In the genomic region with DNA sequence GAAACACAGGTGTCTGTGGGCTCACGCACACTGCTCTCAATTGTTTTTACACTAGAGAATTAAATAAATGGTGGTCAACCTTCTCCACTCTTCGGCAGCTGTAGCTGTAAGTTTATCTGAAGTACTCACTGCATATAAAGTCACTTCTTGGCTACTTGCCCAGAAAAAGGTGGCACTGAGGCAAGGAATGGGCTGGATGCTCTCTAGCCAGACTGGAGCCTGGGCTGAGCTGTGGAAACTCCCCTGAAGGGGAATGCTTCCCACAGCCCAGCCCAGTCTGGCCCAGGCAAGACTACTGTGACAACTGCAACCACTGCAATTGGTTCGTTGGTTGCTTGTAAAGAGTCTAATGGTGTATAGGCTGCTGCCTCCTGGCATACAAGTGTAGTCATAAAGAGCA, we compare ENCODE assay signal across 13 cellular contexts. TPM values are rescaled to one million over a fixed set of nuclear protein-coding genes. Genes with fewer than 3 reads are reported as not detected.
DNase-seq lines count a peak whose midpoint lies in the region; ATAC-seq, FAIRE-seq and TF ChIP-seq lines count a peak whose summit lies in the region.
"Had no signal": no experiment of that assay in that cellular context is flagged by ENCODE, and none has a peak within 500 bp of the region (broad histone marks: within the 10 kb centered on the region; RNA-seq: fewer than 3 reads in every experiment).

No MANE protein-coding gene starts in this region.

- H4K20me1 ChIP-seq in K562 (replicated peaks; ENCODE audit: control insufficient read depth, insufficient read depth, low read length) = 0 out of 2 replicates have a peak, but pooled peaks cover under 1% of the 10 kb centered on the region

- H3K9me1 ChIP-seq in K562 (ENCODE audit: control insufficient read depth, insufficient read depth, low read length) = no peaks in the 10 kb centered on the region

- FAIRE-seq in K562 (lab: Jason Lieb, UNC) = no peak
- FAIRE-seq: GM12891 had no signal

- peaks cover 27% of the 10 kb centered on the region for H3K36me3 Mint-ChIP-seq in T-helper 2 cell treated with Interferon-gamma antibody and Interleukin-4, amounts not matched to agents 5 μg/mL and 100 μg/mL, for 36 hours (ENCODE audit: low read depth)

- H3K4me1 Mint-ChIP-seq in T-helper 2 cell treated with Interferon-gamma antibody and Interleukin-4, amounts not matched to agents 5 μg/mL and 100 μg/mL, for 36 hours (ENCODE audit: low read depth) = no peaks in the 10 kb centered on the region
- H3K4me1 Mint-ChIP-seq: T-cell had no signal

- TF ChIP-seq RAD21 in K562 (CRISPR knock-in tag; conservative IDR thresholded peaks at IDR 0.05 in 1 of 2, IDR thresholded peaks at IDR 0.05 in 1 of 2) = no peak

- no peak for TF ChIP-seq EP300 in K562 (IDR thresholded peaks at IDR 0.05; ENCODE audit: low read length)

- TF ChIP-seq POLR2A in K562 (conservative IDR thresholded peaks at IDR 0.05) (no peak), right lobe of liver (IDR thresholded peaks at IDR 0.05) (no peak)

- H3K4me1 ChIP-seq in K562 (replicated peaks in 1 of 2; ENCODE audit: control insufficient read depth in 2 of 2, insufficient read depth in 2 of 2, low read length in 2 of 2) (peaks cover 0 to 5% of the 10 kb centered on the region in 2 experiments; a peak in 2 of 5 replicates), right lobe of liver (peaks cover 0 to 6% (median 1%) of the 10 kb centered on the region in 4 donors)
- H3K4me1 ChIP-seq: BLaER1 treated with 17β-estradiol and CSF1 and Interleukin-3, amounts not matched to agents 10 nM and 100 nM had no signal

- H3K27ac ChIP-seq in K562 (ENCODE audit: extremely low read depth, low read depth, low read length) (no peak overlapping the region), right lobe of liver (peak overlapping the region in 1 of 3 donors; percentile 96)
- H3K27ac ChIP-seq: BLaER1 treated with 17β-estradiol and CSF1 and Interleukin-3, amounts not matched to agents 10 nM and 100 nM had no signal

- no peak overlapping the region for H3K27ac Mint-ChIP-seq in T-helper 2 cell treated with Interferon-gamma antibody and Interleukin-4, amounts not matched to agents 5 μg/mL and 100 μg/mL, for 36 hours
- H3K27ac Mint-ChIP-seq: dendritic cell treated with granulocyte-macrophage colony-stimulating factor and Interleukin-4, amounts not matched to agents 40 ng/mL and 50 ng/mL, for 4 days; T-cell had no signal

- H3K27me3 ChIP-seq in K562 (ENCODE audit: control insufficient read depth in 2 of 2, insufficient read depth in 2 of 2, low read length in 2 of 2) (no peaks in the 10 kb centered on the region), right lobe of liver (no peaks in the 10 kb centered on the region)
- H3K27me3 ChIP-seq: BLaER1 treated with 17β-estradiol and CSF1 and Interleukin-3, amounts not matched to agents 10 nM and 100 nM had no signal

- H3K9ac ChIP-seq in K562 (ENCODE audit: insufficient read depth in 1 of 2, low read depth in 2 of 2, low read length in 2 of 2) = no peak overlapping the region
- H3K9ac ChIP-seq: BLaER1 treated with 17β-estradiol and CSF1 and Interleukin-3, amounts not matched to agents 10 nM and 100 nM had no signal

- POLR2A ChIA-PET in K562 (lab: Yijun Ruan, JAX) = interaction anchor here (0.5 to 1.3 kb wide), 4 partner anchors 9 to 139 kb away, joined by 3 to 4 read pairs (median 3); no protein-coding TSS in a partner anchor

- H3K79me2 ChIP-seq in K562 (ENCODE audit: control insufficient read depth, insufficient read depth, low read length) = no peaks in the 10 kb centered on the region

- 46% methylated on average over 3 of the region's 3 CpGs for WGBS in K562 (ENCODE audit: insufficient coverage, low coverage, missing lambda C conversion rate)
- WGBS in right lobe of liver (ENCODE audit: insufficient coverage, low coverage, low lambda C conversion rate, missing lambda C conversion rate) = 25% methylated on average over 3 of the region's 3 CpGs

- no peak overlapping the region for H2AFZ ChIP-seq in K562 (ENCODE audit: low read depth, low read length)

- TF ChIP-seq CTCF in LNCaP clone FGC (IDR thresholded peaks at IDR 0.05; ENCODE audit: control insufficient read depth, extremely low read depth, insufficient read depth) (no peak), K562 (IDR thresholded peaks at IDR 0.05 in 2 of 3, conservative IDR thresholded peaks at IDR 0.05 in 1 of 3; ENCODE audit: insufficient read depth in 2 of 3, low read depth in 1 of 3, low read length in 3 of 3) (no peak), right lobe of liver (IDR thresholded peaks at IDR 0.05) (no peak)

- H3K9me3 ChIP-seq in K562 (replicated peaks; ENCODE audit: control insufficient read depth, insufficient read depth, low read depth, low read length) (no peaks in the 10 kb centered on the region), right lobe of liver (no peaks in the 10 kb centered on the region)
- H3K9me3 ChIP-seq: BLaER1 treated with 17β-estradiol and CSF1 and Interleukin-3, amounts not matched to agents 10 nM and 100 nM had no signal

- intact Hi-C loops in K562 (cut with micrococcal nuclease) (no loop called here), right lobe of liver (cut with DNase I) (no loop called here)

- H3K4me3 ChIP-seq in LNCaP clone FGC (ENCODE audit: low read depth, low read length) (no peak overlapping the region), K562 (no peak overlapping the region), right lobe of liver (no peak overlapping the region)
- H3K4me3 ChIP-seq: BLaER1 treated with 17β-estradiol and CSF1 and Interleukin-3, amounts not matched to agents 10 nM and 100 nM had no signal

- H3K27me3 Mint-ChIP-seq in T-helper 2 cell treated with Interferon-gamma antibody and Interleukin-4, amounts not matched to agents 5 μg/mL and 100 μg/mL, for 36 hours (ENCODE audit: low read depth) = no peaks in the 10 kb centered on the region
- H3K27me3 Mint-ChIP-seq: dendritic cell treated with granulocyte-macrophage colony-stimulating factor and Interleukin-4, amounts not matched to agents 40 ng/mL and 50 ng/mL, for 4 days; T-cell had no signal

- ATAC-seq in K562 (peak; percentile 47), right lobe of liver (peak; percentile 13 to 40 (median 22)), HG03469 (IDR thresholded peaks at IDR 0.05; ENCODE audit: unreplicated experiment) (no peak), GM19351 (IDR thresholded peaks at IDR 0.05; ENCODE audit: unreplicated experiment) (no peak)
- ATAC-seq: T-cell had no signal

- H3K9me3 Mint-ChIP-seq in T-helper 2 cell treated with Interferon-gamma antibody and Interleukin-4, amounts not matched to agents 5 μg/mL and 100 μg/mL, for 36 hours = no peaks in the 10 kb centered on the region
- H3K9me3 Mint-ChIP-seq: dendritic cell treated with granulocyte-macrophage colony-stimulating factor and Interleukin-4, amounts not matched to agents 40 ng/mL and 50 ng/mL, for 4 days; T-cell had no signal

- peak; percentile 41 for DNase-seq in Ammon's horn (ENCODE audit: low spot score)
- peak; percentile 54 for DNase-seq in LNCaP clone FGC (ENCODE audit: low read depth)
- DNase-seq in K562 (ENCODE audit: extremely low read depth in 1 of 4, low spot score in 3 of 4) = peak in 1 of 4 experiments; percentile 38
- DNase-seq in right lobe of liver = peak in 2 of 3 donors; percentile 44 to 57
- DNase-seq in UCSD-AML1 (lab: John Stamatoyannopoulos, UW; ENCODE audit: unreplicated experiment) = no peak
- no peak for DNase-seq in T-helper 2 cell treated with Interferon-gamma antibody and Interleukin-4, amounts not matched to agents 5 μg/mL and 100 μg/mL, for 36 hours (ENCODE audit: low spot score)
- DNase-seq: NCI-H2227 treated with DMSO at 0.1 percent for 48 hours, T-cell had no signal

- CTCF ChIA-PET in K562 (lab: Yijun Ruan, JAX; ENCODE audit: low intra/inter-chr PET ratio) = no interaction called here

- H3K4me3 Mint-ChIP-seq in T-helper 2 cell treated with Interferon-gamma antibody and Interleukin-4, amounts not matched to agents 5 μg/mL and 100 μg/mL, for 36 hours = no peak overlapping the region
- H3K4me3 Mint-ChIP-seq: dendritic cell treated with granulocyte-macrophage colony-stimulating factor and Interleukin-4, amounts not matched to agents 40 ng/mL and 50 ng/mL, for 4 days; T-cell had no signal

- no peak overlapping the region for H3K4me2 ChIP-seq in K562 (ENCODE audit: insufficient read depth, low read length)
- H3K4me2 ChIP-seq: BLaER1 treated with 17β-estradiol and CSF1 and Interleukin-3, amounts not matched to agents 10 nM and 100 nM had no signal

- no TSS peak for BruUV-seq in K562 (replicated peaks; lab: Mats Ljungman, UMichigan)

- in situ Hi-C loops in K562 (cut with MboI) = no loop called here

- H3K36me3 ChIP-seq in K562 (ENCODE audit: control insufficient read depth, insufficient read depth, low read length) (peaks cover 54% of the 10 kb centered on the region), right lobe of liver (peaks cover 0 to 68% (median 31%) of the 10 kb centered on the region in 4 donors)

RNA-seq across cellular contexts. Expression of gene LEAP2, which starts 4.5 kb away (rescaled TPM):
- 15.5 and 22.5 TPM in 2 replicates for total RNA-seq in K562 (2011; cell fraction: chromatin; rRNA removed; ENCODE audit: low replicate concordance)
- 9.0 and 10.5 TPM in 2 replicates for total RNA-seq in K562 (2011; cell fraction: nucleolus; rRNA removed)
- total RNA-seq in K562 (2011; cell fraction: nucleoplasm; rRNA removed) = 14.2 and 21.1 TPM in 2 replicates
- total RNA-seq in K562 (2014; rRNA removed) (1.1 and 2.2 TPM in 2 replicates), K562 (2014; rRNA removed; fragmentation: Illumina TruSeq; extraction: Trizol) (2.8 TPM in 2 replicates), K562 (2015; rRNA removed; fragmentation: Illumina TruSeq; extraction: Trizol) (2.9 and 3.1 TPM in 2 replicates), K562 (2021) (1.8 and 2.0 TPM in 2 replicates), right lobe of liver (100 to 1,000 TPM; 120 to 439 (median 214) TPM)
- polyA plus RNA-seq in K562 (2011; rRNA removed) (4.9 and 5.6 TPM in 2 replicates), K562 (2014; fragmentation: Illumina TruSeq; extraction: Trizol) (2.0 and 2.5 TPM in 2 replicates), K562 (2014; fragmentation: Nextera tagmentation; extraction: Ambion mirVana) (1 to 10 TPM; 2.0 to 2.9 TPM), K562 (2014; rRNA removed) (2.3 and 2.4 TPM in 2 replicates)
- 0.82 and 2.1 TPM in 2 replicates for polyA plus RNA-seq in K562 (2011; cell fraction: cytosol; rRNA removed)
- polyA plus RNA-seq in K562 (2011; cell fraction: nucleus; rRNA removed) = 20.8 and 21.9 TPM in 2 replicates
- polyA plus RNA-seq in K562 (2012) = 1.3 and 1.4 TPM in 2 replicates
- 3.3 and 5.2 TPM in 2 replicates for polyA minus RNA-seq in K562 (2011; rRNA and poly(A)+ RNA removed)
- polyA minus RNA-seq in K562 (2011; cell fraction: cytosol; rRNA and poly(A)+ RNA removed) = 0.57 and 1.4 TPM in 2 replicates
- polyA minus RNA-seq in K562 (2011; cell fraction: nucleus; rRNA and poly(A)+ RNA removed) = 3.6 and 5.9 TPM in 2 replicates

RNA-seq across cellular contexts. Expression of gene UQCRQ, which starts 11.5 kb away (rescaled TPM):
- 72.2 and 104 TPM in 2 replicates for total RNA-seq in K562 (2011; cell fraction: chromatin; rRNA removed; ENCODE audit: low replicate concordance)
- 114 and 128 TPM in 2 replicates for total RNA-seq in K562 (2011; cell fraction: nucleolus; rRNA removed)
- total RNA-seq in K562 (2011; cell fraction: nucleoplasm; rRNA removed) = 118 and 129 TPM in 2 replicates
- 307 and 353 TPM in 2 replicates for total RNA-seq in K562 (2014; rRNA removed)
- 641 and 716 TPM in 2 replicates for total RNA-seq in K562 (2014; rRNA removed; fragmentation: Illumina TruSeq; extraction: Trizol)
- total RNA-seq in K562 (2015; rRNA removed; fragmentation: Illumina TruSeq; extraction: Trizol) = 334 and 373 TPM in 2 replicates
- total RNA-seq in K562 (2021) = 888 and 1,004 TPM in 2 replicates
- polyA plus RNA-seq in K562 (2011; rRNA removed) = 813 and 883 TPM in 2 replicates
- 439 and 559 TPM in 2 replicates for polyA plus RNA-seq in K562 (2011; cell fraction: cytosol; rRNA removed)
- 273 and 303 TPM in 2 replicates for polyA plus RNA-seq in K562 (2011; cell fraction: nucleus; rRNA removed)
- polyA plus RNA-seq in K562 (2012) = 351 and 842 TPM in 2 replicates
- 235 and 336 TPM in 2 replicates for polyA plus RNA-seq in K562 (2014; fragmentation: Illumina TruSeq; extraction: Trizol)
- 1,000 to 10,000 TPM; 2,318 to 2,421 TPM for polyA plus RNA-seq in K562 (2014; fragmentation: Nextera tagmentation; extraction: Ambion mirVana)
- 883 and 917 TPM in 2 replicates for polyA plus RNA-seq in K562 (2014; rRNA removed)
- 61.8 and 67.0 TPM in 2 replicates for polyA minus RNA-seq in K562 (2011; rRNA and poly(A)+ RNA removed)
- 54.0 and 70.0 TPM in 2 replicates for polyA minus RNA-seq in K562 (2011; cell fraction: cytosol; rRNA and poly(A)+ RNA removed)
- polyA minus RNA-seq in K562 (2011; cell fraction: nucleus; rRNA and poly(A)+ RNA removed) = 59.4 and 82.3 TPM in 2 replicates
- total RNA-seq in right lobe of liver = 100 to 1,000 TPM; 488 to 702 (median 628) TPM

RNA-seq across cellular contexts. Expression of gene GDF9, which starts 11.7 kb away (rescaled TPM):
- total RNA-seq in K562 (2011; cell fraction: chromatin; rRNA removed; ENCODE audit: low replicate concordance) = 0.25 and 1.1 TPM in 2 replicates
- total RNA-seq in K562 (2011; cell fraction: nucleolus; rRNA removed) = 0.17 and 0.39 TPM in 2 replicates
- 0.44 and 0.69 TPM in 2 replicates for total RNA-seq in K562 (2011; cell fraction: nucleoplasm; rRNA removed)
- total RNA-seq in K562 (2014; rRNA removed) (0.12 TPM in 1 of 2 replicates, not detected in the other), K562 (2014; rRNA removed; fragmentation: Illumina TruSeq; extraction: Trizol) (0.13 and 0.18 TPM in 2 replicates), K562 (2015; rRNA removed; fragmentation: Illumina TruSeq; extraction: Trizol) (0.15 and 0.18 TPM in 2 replicates), K562 (2021) (0.20 and 0.22 TPM in 2 replicates), right lobe of liver (under 1 TPM; 0.20 to 0.71 (median 0.48) TPM)
- polyA plus RNA-seq in K562 (2011; rRNA removed) (0.70 and 1.1 TPM in 2 replicates), K562 (2014; fragmentation: Illumina TruSeq; extraction: Trizol) (0.28 and 0.37 TPM in 2 replicates), K562 (2014; fragmentation: Nextera tagmentation; extraction: Ambion mirVana) (under 1 TPM; 0.10 to 0.15 TPM), K562 (2014; rRNA removed) (0.27 and 0.66 TPM in 2 replicates)
- polyA plus RNA-seq in K562 (2011; cell fraction: cytosol; rRNA removed) = 0.30 and 0.52 TPM in 2 replicates
- 0.68 and 1.2 TPM in 2 replicates for polyA plus RNA-seq in K562 (2011; cell fraction: nucleus; rRNA removed)
- 0.22 and 0.35 TPM in 2 replicates for polyA plus RNA-seq in K562 (2012)
- polyA minus RNA-seq in K562 (2011; rRNA and poly(A)+ RNA removed) = 0.39 and 0.45 TPM in 2 replicates
- polyA minus RNA-seq in K562 (2011; cell fraction: cytosol; rRNA and poly(A)+ RNA removed) = not detected in 2 replicates
- 0.78 TPM in 1 of 2 replicates, not detected in the other for polyA minus RNA-seq in K562 (2011; cell fraction: nucleus; rRNA and poly(A)+ RNA removed)

RNA-seq across cellular contexts. Expression of gene SHROOM1, which starts 47.5 kb away (rescaled TPM):
- total RNA-seq in K562 (2011; cell fraction: chromatin; rRNA removed; ENCODE audit: low replicate concordance) = 39.2 and 105 TPM in 2 replicates
- 53.7 and 55.5 TPM in 2 replicates for total RNA-seq in K562 (2011; cell fraction: nucleolus; rRNA removed)
- total RNA-seq in K562 (2011; cell fraction: nucleoplasm; rRNA removed) = 27.4 and 41.9 TPM in 2 replicates
- total RNA-seq in K562 (2014; rRNA removed) (13.0 and 18.6 TPM in 2 replicates), K562 (2014; rRNA removed; fragmentation: Illumina TruSeq; extraction: Trizol) (5.3 and 6.1 TPM in 2 replicates), K562 (2015; rRNA removed; fragmentation: Illumina TruSeq; extraction: Trizol) (10.9 and 13.3 TPM in 2 replicates), K562 (2021) (25.6 and 26.5 TPM in 2 replicates), right lobe of liver (10 to 100 TPM; 29.5 to 96.1 (median 77.4) TPM)
- polyA plus RNA-seq in K562 (2011; rRNA removed) (11.9 and 12.8 TPM in 2 replicates), K562 (2014; fragmentation: Illumina TruSeq; extraction: Trizol) (14.6 and 14.8 TPM in 2 replicates), K562 (2014; fragmentation: Nextera tagmentation; extraction: Ambion mirVana) (under 1 TPM; 0.44 to 0.50 TPM), K562 (2014; rRNA removed) (22.3 and 26.0 TPM in 2 replicates)
- 18.1 and 28.6 TPM in 2 replicates for polyA plus RNA-seq in K562 (2011; cell fraction: cytosol; rRNA removed)
- 28.4 and 60.2 TPM in 2 replicates for polyA plus RNA-seq in K562 (2011; cell fraction: nucleus; rRNA removed)
- polyA plus RNA-seq in K562 (2012) = 19.1 and 22.2 TPM in 2 replicates
- polyA minus RNA-seq in K562 (2011; rRNA and poly(A)+ RNA removed) = 3.8 and 7.6 TPM in 2 replicates
- polyA minus RNA-seq in K562 (2011; cell fraction: cytosol; rRNA and poly(A)+ RNA removed) = 6.1 and 7.0 TPM in 2 replicates
- 11.3 and 12.4 TPM in 2 replicates for polyA minus RNA-seq in K562 (2011; cell fraction: nucleus; rRNA and poly(A)+ RNA removed)

Comparison
In these comparisons a context has a peak if more than half of its experiments do, and no peak if none do; other contexts are left out.
1. DNase-seq: peak in Ammon's horn (single experiment), LNCaP clone FGC (single experiment) and right lobe of liver (2 of 3); none in UCSD-AML1 (single experiment) and T-helper 2 cell treated with Interferon-gamma antibody and Interleukin-4, amounts not matched to agents 5 μg/mL and 100 μg/mL, for 36 hours (single experiment).
2. ATAC-seq: peak in K562 (single experiment) and right lobe of liver (4 of 4); none in HG03469 (single experiment) and GM19351 (single experiment).
3. RNA of gene LEAP2, which starts 4.5 kb away (total RNA-seq): 120 to 439 TPM in right lobe of liver; 1.1 to 22.5 TPM in K562; every median in the first group is over 4 times any median in the second.